Comparison of ENCODE assay signal across 9 cellular contexts in genomic region chrX:108584617-108585211, GRCh38.
DNase-seq lines count a peak whose midpoint lies in the region; ATAC-seq, FAIRE-seq and TF ChIP-seq lines count a peak whose summit lies in the region.
"Had no signal": no experiment of that assay in that cellular context is flagged by ENCODE, and none has a peak within 500 bp of the region (broad histone marks: within the 10 kb centered on the region; RNA-seq: fewer than 3 reads in every experiment).

No MANE protein-coding gene starts in this region.

- no peaks in the 10 kb centered on the region for H3K27me3 Mint-ChIP-seq in T-helper 2 cell treated with Interferon-gamma antibody and Interleukin-4, amounts not matched to agents 5 μg/mL and 100 μg/mL, for 36 hours (ENCODE audit: low read depth)

- H3K9me3 Mint-ChIP-seq in T-helper 2 cell treated with Interferon-gamma antibody and Interleukin-4, amounts not matched to agents 5 μg/mL and 100 μg/mL, for 36 hours: no peaks in the 10 kb centered on the region

- no peaks in the 10 kb centered on the region for H3K27me3 ChIP-seq in brain microvascular endothelial cell (replicated peaks)

- TF ChIP-seq CTCF in brain microvascular endothelial cell (IDR thresholded peaks at IDR 0.05; ENCODE audit: low read depth, low read length, missing control alignments): peak; percentile 44

- in situ Hi-C loops in brain microvascular endothelial cell (cut with HindIII; ENCODE audit: low pct_ligation_motif_present, low sequenced_read_pairs): no loop called here

- no peaks in the 10 kb centered on the region for H3K36me3 Mint-ChIP-seq in T-helper 2 cell treated with Interferon-gamma antibody and Interleukin-4, amounts not matched to agents 5 μg/mL and 100 μg/mL, for 36 hours (ENCODE audit: low read depth)

- no peak overlapping the region for H3K4me3 Mint-ChIP-seq in T-helper 2 cell treated with Interferon-gamma antibody and Interleukin-4, amounts not matched to agents 5 μg/mL and 100 μg/mL, for 36 hours

- no peak overlapping the region for H3K27ac ChIP-seq in brain microvascular endothelial cell

- no peak overlapping the region for H3K4me3 ChIP-seq in Jurkat, Clone E6-1 (ENCODE audit: low read length)
- H3K4me3 ChIP-seq in brain microvascular endothelial cell (ENCODE audit: low read depth, low read length): no peak overlapping the region

- ATAC-seq in GM18907 (IDR thresholded peaks at IDR 0.05; ENCODE audit: unreplicated experiment): no peak
- ATAC-seq in HG03095 (IDR thresholded peaks at IDR 0.05; ENCODE audit: unreplicated experiment): no peak

- H3K36me3 ChIP-seq in brain microvascular endothelial cell (replicated peaks): no peaks in the 10 kb centered on the region

- DNase-seq in Jurkat, Clone E6-1 (ENCODE audit: low read depth, low spot score): peak; percentile 3
- DNase-seq in brain microvascular endothelial cell (no peak), midbrain (lab: John Stamatoyannopoulos, UW) (peak; percentile 60), NCI-H187 (lab: John Stamatoyannopoulos, UW) (no peak)
- DNase-seq in T-helper 2 cell treated with Interferon-gamma antibody and Interleukin-4, amounts not matched to agents 5 μg/mL and 100 μg/mL, for 36 hours (ENCODE audit: low spot score): no peak
- DNase-seq: activated CD8-positive, alpha-beta memory T cell treated with anti-CD3 and anti-CD28 coated beads for 24 hours had no signal

- H3K27ac Mint-ChIP-seq in T-helper 2 cell treated with Interferon-gamma antibody and Interleukin-4, amounts not matched to agents 5 μg/mL and 100 μg/mL, for 36 hours: no peak overlapping the region

- FAIRE-seq in G401.6 (lab: Jason Lieb, UNC): peak; percentile 56

- no peaks in the 10 kb centered on the region for H3K4me1 Mint-ChIP-seq in T-helper 2 cell treated with Interferon-gamma antibody and Interleukin-4, amounts not matched to agents 5 μg/mL and 100 μg/mL, for 36 hours (ENCODE audit: low read depth)

Comparison
In these comparisons a context has a peak if more than half of its experiments do, and no peak if none do; other contexts are left out.
1. DNase-seq: peak in Jurkat, Clone E6-1 (single experiment) and midbrain (single experiment); none in brain microvascular endothelial cell (single experiment), NCI-H187 (0 of 2) and T-helper 2 cell treated with Interferon-gamma antibody and Interleukin-4, amounts not matched to agents 5 μg/mL and 100 μg/mL, for 36 hours (single experiment).